Comparison of ENCODE assay signal across 27 cellular contexts in genomic region chr1:74593887-74594866, GRCh38.
"Had no signal": no experiment of that assay in that cellular context is flagged by ENCODE, and none has a peak within 500 bp of the region (broad histone marks: within the 10 kb centered on the region; RNA-seq: fewer than 3 reads in every experiment).

No MANE protein-coding gene starts in this region.

- H3K27me3 ChIP-seq: heart right ventricle, left lung, neural progenitor cell, neutrophil, sigmoid colon, spleen, suprapubic skin, tibial nerve, upper lobe of left lung had no signal

- H3K36me3 Mint-ChIP-seq: mesothelial cell of epicardium; naive B cell; natural killer cell; neural progenitor cell; stimulated activated effector memory CD8-positive, alpha-beta T cell treated with anti-CD3 and anti-CD28 coated beads, Interleukin-12 subunit alpha, Interleukin-12 subunit beta, amount 100 ng/mL, for 72 hours had no signal

- H3K4me1 ChIP-seq: heart right ventricle, left lung, sigmoid colon, spleen, suprapubic skin, tibial nerve, upper lobe of left lung had no signal

- H3K4me1 Mint-ChIP-seq: naive B cell; natural killer cell; stimulated activated effector memory CD8-positive, alpha-beta T cell treated with anti-CD3 and anti-CD28 coated beads, Interleukin-12 subunit alpha, Interleukin-12 subunit beta, amount 100 ng/mL, for 72 hours had no signal

- H3K36me3 ChIP-seq: heart right ventricle, left lung, neural progenitor cell, neutrophil, sigmoid colon, spleen, suprapubic skin, thoracic aorta, tibial nerve, upper lobe of left lung had no signal

- H3K9me3 ChIP-seq: heart right ventricle, left lung, neutrophil, sigmoid colon, spleen, suprapubic skin, thoracic aorta, tibial nerve, upper lobe of left lung had no signal

- H3K4me3 Mint-ChIP-seq: mesothelial cell of epicardium; naive B cell; natural killer cell; nephron progenitor cell; neural progenitor cell; stimulated activated effector memory CD8-positive, alpha-beta T cell treated with anti-CD3 and anti-CD28 coated beads, Interleukin-12 subunit alpha, Interleukin-12 subunit beta, amount 100 ng/mL, for 72 hours; stimulated activated naive CD8-positive, alpha-beta T cell treated with anti-CD3 and anti-CD28 coated beads, Interleukin-15, Interleukin-2, amounts not matched to agents 100 ng/mL and 50 ng/mL, for 24 hours had no signal

- H3K27me3 Mint-ChIP-seq: progenitor cell of endocrine pancreas had no signal

- DNase-seq: heart right ventricle; hippocampal formation; kidney glomerular epithelial cell; left cardiac atrium; left lung; mesendoderm; naive B cell; natural killer cell; nephron progenitor cell; occipital lobe; right cardiac atrium; sigmoid colon; small intestine; spleen; stimulated activated CD4-positive, alpha-beta T cell treated with anti-CD3 and anti-CD28 coated beads, Interleukin-4, amount 100 ng/mL, for 24 hours; stimulated activated naive CD4-positive, alpha-beta T cell; upper lobe of left lung had no signal

- H3K27ac Mint-ChIP-seq: mesothelial cell of epicardium; naive B cell; natural killer cell; neural progenitor cell; progenitor cell of endocrine pancreas; stimulated activated effector memory CD8-positive, alpha-beta T cell treated with anti-CD3 and anti-CD28 coated beads, Interleukin-12 subunit alpha, Interleukin-12 subunit beta, amount 100 ng/mL, for 72 hours; stimulated activated naive CD8-positive, alpha-beta T cell treated with anti-CD3 and anti-CD28 coated beads, Interleukin-15, Interleukin-2, amounts not matched to agents 100 ng/mL and 50 ng/mL, for 24 hours had no signal

- H3K27ac ChIP-seq: heart right ventricle, left lung, neural progenitor cell, neutrophil, sigmoid colon, spleen, suprapubic skin, thoracic aorta, tibial nerve, upper lobe of left lung had no signal

- H3K4me3 ChIP-seq: heart right ventricle, left lung, lung, neural progenitor cell, sigmoid colon, spleen, suprapubic skin, thoracic aorta, tibial nerve, upper lobe of left lung had no signal

- ATAC-seq: heart right ventricle; left cardiac atrium; left lung; natural killer cell; right cardiac atrium; stimulated activated effector memory CD8-positive, alpha-beta T cell treated with anti-CD3 and anti-CD28 coated beads, Interleukin-12 subunit alpha, Interleukin-12 subunit beta, amount 100 ng/mL, for 72 hours had no signal

- H3K9me3 Mint-ChIP-seq: mesothelial cell of epicardium; natural killer cell; nephron progenitor cell; neural progenitor cell; stimulated activated effector memory CD8-positive, alpha-beta T cell treated with anti-CD3 and anti-CD28 coated beads, Interleukin-12 subunit alpha, Interleukin-12 subunit beta, amount 100 ng/mL, for 72 hours; stimulated activated naive CD8-positive, alpha-beta T cell treated with anti-CD3 and anti-CD28 coated beads, Interleukin-15, Interleukin-2, amounts not matched to agents 100 ng/mL and 50 ng/mL, for 24 hours had no signal
